ENCODE assay signal across 26 cellular contexts in the genomic region with DNA sequence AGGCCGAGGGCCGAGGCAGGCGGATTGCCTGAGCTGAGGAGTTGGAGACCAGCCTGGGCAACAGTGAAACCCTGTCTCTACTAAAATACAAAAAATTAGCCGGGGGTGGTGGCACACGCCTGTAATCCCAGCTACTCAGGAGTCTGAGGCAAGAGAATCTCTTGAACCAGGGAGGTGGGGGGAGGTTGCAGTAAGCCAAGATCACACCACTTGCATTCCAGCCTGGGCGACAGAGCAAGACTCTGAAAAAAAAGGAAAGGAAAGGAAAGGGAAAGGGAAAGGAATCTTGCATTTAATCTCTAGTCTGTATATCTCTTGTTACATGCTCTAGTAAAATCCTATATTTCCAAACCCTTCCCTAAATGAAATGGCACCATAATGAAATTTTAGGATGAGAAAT.
"Had no signal": no experiment of that assay in that cellular context is flagged by ENCODE, and none has a peak within 500 bp of the region (broad histone marks: within the 10 kb centered on the region; RNA-seq: fewer than 3 reads in every experiment).

No MANE protein-coding gene starts in this region.

- H2AFZ ChIP-seq: parathyroid adenoma had no signal

- H3K27ac ChIP-seq: colonic mucosa, esophagus squamous epithelium, lower lobe of right lung, parathyroid adenoma, right lobe of liver, suprapubic skin, transverse colon, upper lobe of right lung, vagina had no signal

- FAIRE-seq: small intestine had no signal

- H3K79me2 ChIP-seq: parathyroid adenoma had no signal

- H3K27me3 ChIP-seq: colonic mucosa, esophagus squamous epithelium, right lobe of liver, suprapubic skin, transverse colon, upper lobe of right lung, vagina had no signal

- DNase-seq: colonic mucosa; effector CD8-positive, alpha-beta T cell; endodermal cell; erythroblast; esophagus squamous epithelium; foreskin melanocyte; glutamatergic neuron; hypothalamus; left colon; left ventricle myocardium superior; lower lobe of right lung; mucosa of descending colon; naive B cell; right lobe of liver; small intestine; stimulated activated CD4-positive, alpha-beta T cell treated with anti-CD3 and anti-CD28 coated beads, Interleukin-15, amount 100 ng/mL, for 24 hours; stimulated activated CD4-positive, alpha-beta T cell treated with anti-CD3 and anti-CD28 coated beads, Interleukin-4, amount 100 ng/mL, for 1 hour; stimulated activated CD8-positive, alpha-beta memory T cell treated with anti-CD3 and anti-CD28 coated beads, Interleukin-4, amount 100 ng/mL, for 48 hours; stimulated activated naive CD4-positive, alpha-beta T cell; stimulated activated naive CD8-positive, alpha-beta T cell treated with anti-CD3 and anti-CD28 coated beads, Interleukin-15, amount 100 ng/mL, for 72 hours; transverse colon; upper lobe of right lung had no signal

- H3K4me3 ChIP-seq: colonic mucosa, esophagus squamous epithelium, lower lobe of right lung, mucosa of descending colon, right lobe of liver, suprapubic skin, transverse colon, upper lobe of right lung, vagina had no signal

- H3K9me3 ChIP-seq: colonic mucosa, esophagus squamous epithelium, lower lobe of right lung, mucosa of descending colon, right lobe of liver, suprapubic skin, transverse colon, upper lobe of right lung, vagina had no signal

- H3K9ac ChIP-seq: parathyroid adenoma had no signal

- ATAC-seq: left colon; left ventricle myocardium superior; lower lobe of right lung; mucosa of descending colon; natural killer cell treated with Interleukin-12 subunit alpha and Interleukin-12 subunit beta and Interleukin-15 and Interleukin-18, amount 100 ng/mL, for 72 hours; right lobe of liver; stimulated activated naive CD8-positive, alpha-beta T cell treated with anti-CD3 and anti-CD28 coated beads, Interleukin-15, amount 100 ng/mL, for 72 hours; upper lobe of right lung had no signal

- H3K4me1 ChIP-seq: colonic mucosa, esophagus squamous epithelium, parathyroid adenoma, right lobe of liver, suprapubic skin, upper lobe of right lung, vagina had no signal

- H3K36me3 ChIP-seq: colonic mucosa, esophagus squamous epithelium, lower lobe of right lung, right lobe of liver, suprapubic skin, transverse colon, upper lobe of right lung, vagina had no signal
